Comparison of ENCODE assay signal across 15 cellular contexts in genomic region chr3:42019144-42019952, GRCh38. TPM values are rescaled to one million over a fixed set of nuclear protein-coding genes. Genes with fewer than 3 reads are reported as not detected.
DNase-seq lines count a peak whose midpoint lies in the region; ATAC-seq, FAIRE-seq and TF ChIP-seq lines count a peak whose summit lies in the region.
"Had no signal": no experiment of that assay in that cellular context is flagged by ENCODE, and none has a peak within 500 bp of the region (broad histone marks: within the 10 kb centered on the region; RNA-seq: fewer than 3 reads in every experiment).

No MANE protein-coding gene starts in this region.

- TF ChIP-seq POLR2A in GM12892 (IDR thresholded peaks at IDR 0.05; ENCODE audit: low read depth, low read length) = no peak

- peaks cover 66% of the 10 kb centered on the region for H3K4me1 Mint-ChIP-seq in Calu3 (ENCODE audit: low read depth, unreplicated experiment)

- intact Hi-C loops in Calu3 (cut with micrococcal nuclease; ENCODE audit: unreplicated experiment) (loop anchor here (5.0 to 10.0 kb wide), 2 partner anchors 63 to 125 kb away; no protein-coding TSS in a partner anchor), Panc1 (cut with micrococcal nuclease; ENCODE audit: unreplicated experiment) (loop anchor here (5.0 to 10.0 kb wide), 2 partner anchors 78 to 125 kb away; no protein-coding TSS in a partner anchor), left ventricle myocardium inferior (cut with micrococcal nuclease) (loop anchor here (10.0 kb wide), 1 partner anchor 75 kb away; the partner anchor contains the start of gene TRAK1), psoas muscle (cut with DNase I) (loop anchor here (5.0 to 10.0 kb wide), 3 partner anchors 73 to 175 kb away; partner anchors contain the start of gene TRAK1 (in 1 of the 2))

- DNase-seq in Calu3 (no peak), Panc1 (ENCODE audit: low read depth, low spot score) (no peak), left ventricle myocardium inferior (no peak), psoas muscle (no peak), GM12892 (ENCODE audit: insufficient read length) (no peak)
- DNase-seq in activated CD4-positive, CD25-positive, alpha-beta regulatory T cell (lab: John Stamatoyannopoulos, UW) = no peak
- DNase-seq: activated CD4-positive, alpha-beta T cell treated with anti-CD3 and anti-CD28 coated beads, Interleukin-2, amount 10 ng/mL, durations not matched to agents 7 days and 5 days; BE2C; left lung; NCI-H2107 had no signal

- H3K36me3 ChIP-seq in Panc1 (ENCODE audit: control insufficient read depth, insufficient read depth, low read length) (no peaks in the 10 kb centered on the region), left ventricle myocardium inferior (no peaks in the 10 kb centered on the region), psoas muscle (ENCODE audit: insufficient read depth in 1 of 2, low read depth in 1 of 2) (no peaks in the 10 kb centered on the region)
- H3K36me3 ChIP-seq: BE2C, left lung had no signal

- FAIRE-seq in GM12892 (lab: Jason Lieb, UNC) = no peak

- H3K27ac ChIP-seq in Panc1 (ENCODE audit: low read length) = peak overlapping the region; percentile 57; the same call in 1 of the 2 replicates
- peak overlapping the region; percentile 98 for H3K27ac ChIP-seq in left ventricle myocardium inferior (replicated peaks)
- H3K27ac ChIP-seq in psoas muscle = peak overlapping the region; percentile 85

- 35 to 46% (median 39%) methylated on average over 6 of the region's 6 CpGs for WGBS in psoas muscle, 3 donors

- in situ Hi-C loops in Panc1 (cut with HindIII; ENCODE audit: low pct_unique_long_range_greater_than_20kb, low sequenced_read_pairs) = no loop called here

- H3K27ac Mint-ChIP-seq in Calu3 (ENCODE audit: unreplicated experiment) = peak overlapping the region; percentile 34
- H3K27ac Mint-ChIP-seq: activated CD4-positive, alpha-beta T cell treated with anti-CD3 and anti-CD28 coated beads, Interleukin-2, amount 10 ng/mL, durations not matched to agents 7 days and 5 days; activated T-helper 2 cell treated with anti-CD3 and anti-CD28 coated beads, Interferon-gamma antibody, Interleukin-2, Interleukin-4, amounts not matched to agents 10 μg/mL and 5 μg/mL and 100 μg/mL, durations not matched to agents 14 hours and 24 hours and 36 hours; GM23338; T-helper 1 cell treated with Interleukin-12 subunit alpha and Interleukin-12 subunit beta and Interleukin-4 antibody, amounts not matched to agents 30 μg/mL and 1 μg/mL, for 36 hours had no signal

- no peaks in the 10 kb centered on the region for H3K9me3 Mint-ChIP-seq in Calu3 (ENCODE audit: low read depth, unreplicated experiment)
- H3K9me3 Mint-ChIP-seq: activated CD4-positive, alpha-beta T cell treated with anti-CD3 and anti-CD28 coated beads, Interleukin-2, amount 10 ng/mL, durations not matched to agents 7 days and 5 days; activated T-helper 2 cell treated with anti-CD3 and anti-CD28 coated beads, Interferon-gamma antibody, Interleukin-2, Interleukin-4, amounts not matched to agents 10 μg/mL and 5 μg/mL and 100 μg/mL, durations not matched to agents 14 hours and 24 hours and 36 hours; GM23338; T-helper 1 cell treated with Interleukin-12 subunit alpha and Interleukin-12 subunit beta and Interleukin-4 antibody, amounts not matched to agents 30 μg/mL and 1 μg/mL, for 36 hours had no signal

- no peak overlapping the region for H3K4me3 ChIP-seq in Panc1 (ENCODE audit: low read depth in 2 of 2, low read length in 2 of 2)
- no peak overlapping the region for H3K4me3 ChIP-seq in left ventricle myocardium inferior
- H3K4me3 ChIP-seq in psoas muscle = no peak overlapping the region
- H3K4me3 ChIP-seq: GM23338, left lung had no signal

- H3K27me3 ChIP-seq in Panc1 (ENCODE audit: control insufficient read depth, insufficient read depth, low read length) = no peaks in the 10 kb centered on the region
- no peaks in the 10 kb centered on the region for H3K27me3 ChIP-seq in left ventricle myocardium inferior (ENCODE audit: low read depth)
- no peaks in the 10 kb centered on the region for H3K27me3 ChIP-seq in psoas muscle (ENCODE audit: insufficient read depth in 3 of 3, low read length in 2 of 3)
- H3K27me3 ChIP-seq: BE2C, left lung had no signal

- CTCF ChIA-PET in Calu3 (lab: Charles Lee) (no interaction called here), Panc1 (lab: Charles Lee) (no interaction called here)

- POLR2A ChIA-PET in Panc1 (lab: Charles Lee) = no interaction called here

- peaks cover 14% of the 10 kb centered on the region for H3K36me3 Mint-ChIP-seq in Calu3 (ENCODE audit: insufficient read depth, unreplicated experiment)

- H3K9me3 ChIP-seq in Panc1 (ENCODE audit: control insufficient read depth, insufficient read depth, low read depth, low read length) = no peaks in the 10 kb centered on the region
- H3K9me3 ChIP-seq in left ventricle myocardium inferior (replicated peaks) = no peaks in the 10 kb centered on the region
- no peaks in the 10 kb centered on the region for H3K9me3 ChIP-seq in psoas muscle
- H3K9me3 ChIP-seq: BE2C, left lung had no signal

- TF ChIP-seq CTCF in Calu3 (IDR thresholded peaks at IDR 0.05; ENCODE audit: unreplicated experiment) = no peak
- no peak for TF ChIP-seq CTCF in Panc1 (IDR thresholded peaks at IDR 0.05)
- TF ChIP-seq CTCF in left ventricle myocardium inferior (IDR thresholded peaks at IDR 0.05; ENCODE audit: borderline replicate concordance) = no peak
- TF ChIP-seq CTCF in psoas muscle (IDR thresholded peaks at IDR 0.05) = no peak

- H3K4me3 Mint-ChIP-seq in Calu3 (ENCODE audit: low read depth, unreplicated experiment) = no peak overlapping the region
- H3K4me3 Mint-ChIP-seq: activated CD4-positive, alpha-beta T cell treated with anti-CD3 and anti-CD28 coated beads, Interleukin-2, amount 10 ng/mL, durations not matched to agents 7 days and 5 days; GM23338; T-helper 1 cell treated with Interleukin-12 subunit alpha and Interleukin-12 subunit beta and Interleukin-4 antibody, amounts not matched to agents 30 μg/mL and 1 μg/mL, for 36 hours had no signal

- ATAC-seq in Panc1 (no peak), psoas muscle (no peak), HG03280 (IDR thresholded peaks at IDR 0.05; ENCODE audit: unreplicated experiment) (no peak), GM21825 (IDR thresholded peaks at IDR 0.05; ENCODE audit: unreplicated experiment) (no peak)
- ATAC-seq: GM23338, left lung had no signal

- H3K4me1 ChIP-seq in Panc1 (ENCODE audit: control insufficient read depth, insufficient read depth, low read length) (peaks cover 64% of the 10 kb centered on the region), left ventricle myocardium inferior (peaks cover 99% of the 10 kb centered on the region), psoas muscle (peaks cover 68% of the 10 kb centered on the region)
- H3K4me1 ChIP-seq: BE2C had no signal

- no TSS peak for BruUV-seq in Calu3 (replicated peaks; lab: Mats Ljungman, UMichigan)
- no TSS peak for BruUV-seq in Panc1 (replicated peaks; lab: Mats Ljungman, UMichigan)

- no peaks in the 10 kb centered on the region for H3K27me3 Mint-ChIP-seq in Calu3 (ENCODE audit: unreplicated experiment)
- H3K27me3 Mint-ChIP-seq: activated CD4-positive, alpha-beta T cell treated with anti-CD3 and anti-CD28 coated beads, Interleukin-2, amount 10 ng/mL, durations not matched to agents 7 days and 5 days had no signal

RNA-seq across cellular contexts. Expression of gene ULK4, which starts 57.4 kb away (rescaled TPM):
- 8.6 and 8.7 TPM in 2 replicates for total RNA-seq in Calu3 (2022)
- total RNA-seq in Panc1 (2021; ENCODE audit: unreplicated experiment) = 14.3 TPM
- polyA plus RNA-seq in Panc1 (2012; ENCODE audit: insufficient read length) = 3.2 TPM
- total RNA-seq in left ventricle myocardium inferior = 1.8 TPM
- total RNA-seq in psoas muscle = 1 to 10 TPM in 2 of 4 donors, under 1 TPM in 2; 0.86 to 3.2 (median 0.99) TPM
- 1 to 10 TPM in 2 of 3 donors, under 1 TPM in 1; 0.61 to 1.1 (median 1.0) TPM for polyA plus RNA-seq in psoas muscle
- polyA plus RNA-seq in GM12892 (2012; ENCODE audit: missing spikeins) = 7.5 TPM
